Comparison of ENCODE assay signal across 1 cellular context in the genomic region with DNA sequence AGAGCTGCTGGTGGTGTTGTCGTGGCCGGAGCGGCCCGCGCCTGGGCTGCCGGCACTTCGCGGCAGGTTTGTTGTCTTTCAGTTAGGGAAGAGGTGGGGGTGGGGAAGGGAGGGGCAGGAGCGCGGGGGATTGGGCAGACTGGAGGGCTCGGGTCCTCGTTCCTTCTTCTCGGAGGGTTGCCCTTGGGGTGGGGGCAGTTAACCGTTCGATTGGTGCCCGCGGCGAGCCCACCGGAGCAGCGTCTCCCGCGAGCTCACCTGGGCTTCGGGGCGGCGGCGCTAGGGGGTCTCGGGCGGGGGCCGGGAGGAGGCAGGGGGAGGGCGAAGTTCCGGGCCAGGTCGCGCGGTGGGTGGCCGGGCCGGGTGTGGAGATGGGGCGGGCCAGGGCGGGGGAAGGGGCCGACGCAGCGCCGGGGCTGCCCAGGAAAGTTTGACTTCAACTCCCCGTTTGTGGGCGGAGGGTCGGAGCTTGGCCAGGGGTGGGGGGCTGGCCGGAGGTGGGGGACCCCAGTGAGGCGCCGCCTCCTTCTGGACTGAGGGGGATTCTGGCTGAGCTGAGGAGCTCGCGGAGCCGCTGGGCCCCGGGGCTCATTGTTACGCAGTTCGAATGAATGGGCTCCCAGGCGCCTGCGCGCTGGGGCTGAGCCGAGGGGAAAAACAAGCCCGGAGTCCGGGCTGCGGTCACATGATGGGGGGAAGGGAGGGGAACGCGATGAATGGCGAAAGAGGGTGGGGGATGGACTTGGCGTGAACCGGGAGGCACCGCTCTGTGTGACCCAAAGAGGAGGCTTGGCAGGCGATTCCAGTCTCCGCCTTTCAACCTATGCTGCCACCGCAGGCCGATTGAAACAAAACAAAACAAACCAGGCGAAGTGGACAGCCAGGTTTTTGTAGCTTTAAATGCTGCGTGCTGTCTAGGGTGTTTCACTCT.
A peak's percentile ranks its signal among the peaks of the same experiment; 100 is the strongest.
TF ChIP-seq lines count a peak whose summit lies in the region.

No MANE protein-coding gene starts in this region.

TF ChIP-seq in GM12878, 131 proteins besides CTCF, POLR2A, EP300 and RAD21 (continued from another document and continues in another):
- TF ChIP-seq, protein P1, sequence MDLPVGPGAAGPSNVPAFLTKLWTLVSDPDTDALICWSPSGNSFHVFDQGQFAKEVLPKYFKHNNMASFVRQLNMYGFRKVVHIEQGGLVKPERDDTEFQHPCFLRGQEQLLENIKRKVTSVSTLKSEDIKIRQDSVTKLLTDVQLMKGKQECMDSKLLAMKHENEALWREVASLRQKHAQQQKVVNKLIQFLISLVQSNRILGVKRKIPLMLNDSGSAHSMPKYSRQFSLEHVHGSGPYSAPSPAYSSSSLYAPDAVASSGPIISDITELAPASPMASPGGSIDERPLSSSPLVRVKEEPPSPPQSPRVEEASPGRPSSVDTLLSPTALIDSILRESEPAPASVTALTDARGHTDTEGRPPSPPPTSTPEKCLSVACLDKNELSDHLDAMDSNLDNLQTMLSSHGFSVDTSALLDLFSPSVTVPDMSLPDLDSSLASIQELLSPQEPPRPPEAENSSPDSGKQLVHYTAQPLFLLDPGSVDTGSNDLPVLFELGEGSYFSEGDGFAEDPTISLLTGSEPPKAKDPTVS (IDR thresholded peaks at IDR 0.05; ENCODE audit: low read depth, low read length): no peak
- TF ChIP-seq RELA (IDR thresholded peaks at IDR 0.05; ENCODE audit: borderline replicate concordance, partially characterized antibody): peak; percentile 52
- no peak for TF ChIP-seq ATF2 (IDR thresholded peaks at IDR 0.05; ENCODE audit: low read length)
- TF ChIP-seq RUNX3 (IDR thresholded peaks at IDR 0.05; ENCODE audit: low read length): peak; percentile 88
- TF ChIP-seq PAX8 (IDR thresholded peaks at IDR 0.05): no peak
- TF ChIP-seq FOS (IDR thresholded peaks at IDR 0.05; ENCODE audit: borderline replicate concordance, extremely low read depth, insufficient read length): no peak
- TF ChIP-seq RB1 (IDR thresholded peaks at IDR 0.05; ENCODE audit: borderline replicate concordance): no peak
- TF ChIP-seq, protein P2, sequence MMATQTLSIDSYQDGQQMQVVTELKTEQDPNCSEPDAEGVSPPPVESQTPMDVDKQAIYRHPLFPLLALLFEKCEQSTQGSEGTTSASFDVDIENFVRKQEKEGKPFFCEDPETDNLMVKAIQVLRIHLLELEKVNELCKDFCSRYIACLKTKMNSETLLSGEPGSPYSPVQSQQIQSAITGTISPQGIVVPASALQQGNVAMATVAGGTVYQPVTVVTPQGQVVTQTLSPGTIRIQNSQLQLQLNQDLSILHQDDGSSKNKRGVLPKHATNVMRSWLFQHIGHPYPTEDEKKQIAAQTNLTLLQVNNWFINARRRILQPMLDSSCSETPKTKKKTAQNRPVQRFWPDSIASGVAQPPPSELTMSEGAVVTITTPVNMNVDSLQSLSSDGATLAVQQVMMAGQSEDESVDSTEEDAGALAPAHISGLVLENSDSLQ (IDR thresholded peaks at IDR 0.05): no peak
- TF ChIP-seq SMAD5 (IDR thresholded peaks at IDR 0.05; ENCODE audit: low read depth): no peak
- TF ChIP-seq POLR2AphosphoS5 (IDR thresholded peaks at IDR 0.05; ENCODE audit: low read length): peak; percentile 81; the same call in 1 of the 2 replicates
- TF ChIP-seq MEF2A (IDR thresholded peaks at IDR 0.05; ENCODE audit: insufficient read depth, low read depth, low read length): no peak
- TF ChIP-seq WRNIP1 (IDR thresholded peaks at IDR 0.05; ENCODE audit: borderline replicate concordance, low read depth, low read length): no peak; the same call in 1 of the 2 replicates
- peak; percentile 71; the same call in 1 of the 2 replicates for TF ChIP-seq IRF4 (IDR thresholded peaks at IDR 0.05; ENCODE audit: low read depth, low read length)
- no peak for TF ChIP-seq SPI1 (IDR thresholded peaks at IDR 0.05; ENCODE audit: borderline replicate concordance, insufficient read depth, low read depth, low read length)
- TF ChIP-seq NKRF (conservative IDR thresholded peaks at IDR 0.05): peak; percentile 73
- TF ChIP-seq CREM (IDR thresholded peaks at IDR 0.05; ENCODE audit: low read depth): peak; percentile 50; the same call in 1 of the 2 replicates
- TF ChIP-seq, protein P3, sequence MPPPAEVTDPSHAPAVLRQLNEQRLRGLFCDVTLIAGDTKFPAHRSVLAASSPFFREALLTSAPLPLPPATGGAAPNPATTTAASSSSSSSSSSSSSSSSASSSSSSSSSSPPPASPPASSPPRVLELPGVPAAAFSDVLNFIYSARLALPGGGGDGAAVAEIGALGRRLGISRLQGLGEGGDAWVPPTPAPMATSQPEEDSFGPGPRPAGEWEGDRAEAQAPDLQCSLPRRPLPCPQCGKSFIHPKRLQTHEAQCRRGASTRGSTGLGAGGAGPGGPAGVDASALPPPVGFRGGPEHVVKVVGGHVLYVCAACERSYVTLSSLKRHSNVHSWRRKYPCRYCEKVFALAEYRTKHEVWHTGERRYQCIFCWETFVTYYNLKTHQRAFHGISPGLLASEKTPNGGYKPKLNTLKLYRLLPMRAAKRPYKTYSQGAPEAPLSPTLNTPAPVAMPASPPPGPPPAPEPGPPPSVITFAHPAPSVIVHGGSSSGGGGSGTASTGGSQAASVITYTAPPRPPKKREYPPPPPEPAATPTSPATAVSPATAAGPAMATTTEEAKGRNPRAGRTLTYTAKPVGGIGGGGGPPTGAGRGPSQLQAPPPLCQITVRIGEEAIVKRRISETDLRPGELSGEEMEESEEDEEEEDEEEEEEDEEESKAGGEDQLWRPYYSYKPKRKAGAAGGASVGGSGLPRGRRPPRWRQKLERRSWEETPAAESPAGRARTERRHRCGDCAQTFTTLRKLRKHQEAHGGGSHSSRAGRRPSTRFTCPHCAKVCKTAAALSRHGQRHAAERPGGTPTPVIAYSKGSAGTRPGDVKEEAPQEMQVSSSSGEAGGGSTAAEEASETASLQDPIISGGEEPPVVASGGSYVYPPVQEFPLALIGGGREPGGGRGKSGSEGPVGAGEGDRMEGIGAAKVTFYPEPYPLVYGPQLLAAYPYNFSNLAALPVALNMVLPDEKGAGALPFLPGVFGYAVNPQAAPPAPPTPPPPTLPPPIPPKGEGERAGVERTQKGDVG (CRISPR knock-in tag; IDR thresholded peaks at IDR 0.05): no peak
- TF ChIP-seq CHD2 (IDR thresholded peaks at IDR 0.05; ENCODE audit: borderline replicate concordance, low read depth, low read length): peak; percentile 96
- TF ChIP-seq RCOR1 (conservative IDR thresholded peaks at IDR 0.05; ENCODE audit: low read depth, low read length): no peak
- 0 out of 2 replicates have a peak, but pooled peaks have one; percentile 11 for TF ChIP-seq JUND (IDR thresholded peaks at IDR 0.05; ENCODE audit: low read depth, low read length)
- TF ChIP-seq TARDBP (IDR thresholded peaks at IDR 0.05; ENCODE audit: borderline replicate concordance): no peak; the same call in 1 of the 2 replicates
- no peak for TF ChIP-seq ASH2L (IDR thresholded peaks at IDR 0.05; ENCODE audit: borderline replicate concordance, low read depth)
- TF ChIP-seq YBX1 (IDR thresholded peaks at IDR 0.05): no peak
- TF ChIP-seq YY1 (IDR thresholded peaks at IDR 0.05; ENCODE audit: low read depth, low read length): peak; percentile 80
- no peak for TF ChIP-seq SREBF1 (IDR thresholded peaks at IDR 0.05; ENCODE audit: low read length)
- TF ChIP-seq SUZ12 (IDR thresholded peaks at IDR 0.05; ENCODE audit: unreplicated experiment): no peak
- TF ChIP-seq NFIC (IDR thresholded peaks at IDR 0.05; ENCODE audit: low read depth, low read length): peak; percentile 49; the same call in 1 of the 2 replicates
- TF ChIP-seq CREB1 (IDR thresholded peaks at IDR 0.05; ENCODE audit: low read depth): peak; percentile 60
- TF ChIP-seq ZNF274 (IDR thresholded peaks at IDR 0.05; ENCODE audit: insufficient read depth, insufficient read length): no peak
- TF ChIP-seq TCF7 (IDR thresholded peaks at IDR 0.05; ENCODE audit: borderline replicate concordance): no peak
- TF ChIP-seq, protein P4, sequence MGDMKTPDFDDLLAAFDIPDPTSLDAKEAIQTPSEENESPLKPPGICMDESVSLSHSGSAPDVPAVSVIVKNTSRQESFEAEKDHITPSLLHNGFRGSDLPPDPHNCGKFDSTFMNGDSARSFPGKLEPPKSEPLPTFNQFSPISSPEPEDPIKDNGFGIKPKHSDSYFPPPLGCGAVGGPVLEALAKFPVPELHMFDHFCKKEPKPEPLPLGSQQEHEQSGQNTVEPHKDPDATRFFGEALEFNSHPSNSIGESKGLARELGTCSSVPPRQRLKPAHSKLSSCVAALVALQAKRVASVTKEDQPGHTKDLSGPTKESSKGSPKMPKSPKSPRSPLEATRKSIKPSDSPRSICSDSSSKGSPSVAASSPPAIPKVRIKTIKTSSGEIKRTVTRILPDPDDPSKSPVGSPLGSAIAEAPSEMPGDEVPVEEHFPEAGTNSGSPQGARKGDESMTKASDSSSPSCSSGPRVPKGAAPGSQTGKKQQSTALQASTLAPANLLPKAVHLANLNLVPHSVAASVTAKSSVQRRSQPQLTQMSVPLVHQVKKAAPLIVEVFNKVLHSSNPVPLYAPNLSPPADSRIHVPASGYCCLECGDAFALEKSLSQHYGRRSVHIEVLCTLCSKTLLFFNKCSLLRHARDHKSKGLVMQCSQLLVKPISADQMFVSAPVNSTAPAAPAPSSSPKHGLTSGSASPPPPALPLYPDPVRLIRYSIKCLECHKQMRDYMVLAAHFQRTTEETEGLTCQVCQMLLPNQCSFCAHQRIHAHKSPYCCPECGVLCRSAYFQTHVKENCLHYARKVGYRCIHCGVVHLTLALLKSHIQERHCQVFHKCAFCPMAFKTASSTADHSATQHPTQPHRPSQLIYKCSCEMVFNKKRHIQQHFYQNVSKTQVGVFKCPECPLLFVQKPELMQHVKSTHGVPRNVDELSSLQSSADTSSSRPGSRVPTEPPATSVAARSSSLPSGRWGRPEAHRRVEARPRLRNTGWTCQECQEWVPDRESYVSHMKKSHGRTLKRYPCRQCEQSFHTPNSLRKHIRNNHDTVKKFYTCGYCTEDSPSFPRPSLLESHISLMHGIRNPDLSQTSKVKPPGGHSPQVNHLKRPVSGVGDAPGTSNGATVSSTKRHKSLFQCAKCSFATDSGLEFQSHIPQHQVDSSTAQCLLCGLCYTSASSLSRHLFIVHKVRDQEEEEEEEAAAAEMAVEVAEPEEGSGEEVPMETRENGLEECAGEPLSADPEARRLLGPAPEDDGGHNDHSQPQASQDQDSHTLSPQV (IDR thresholded peaks at IDR 0.05): no peak
- TF ChIP-seq STAT3 (IDR thresholded peaks at IDR 0.05; ENCODE audit: low read depth, low read length): 0 out of 2 replicates have a peak, but pooled peaks have one; percentile 21
- peak; percentile 87 for TF ChIP-seq NBN (IDR thresholded peaks at IDR 0.05)
- TF ChIP-seq DPF2 (IDR thresholded peaks at IDR 0.05): peak; percentile 58; the same call in 1 of the 2 replicates
- TF ChIP-seq BHLHE40 (IDR thresholded peaks at IDR 0.05; ENCODE audit: borderline replicate concordance in 1 of 2, low read depth in 2 of 2, low read length in 1 of 2): peak; percentile 83 to 86
- TF ChIP-seq ZNF384 (IDR thresholded peaks at IDR 0.05; ENCODE audit: borderline replicate concordance, low read depth, low read length): no peak
- no peak for TF ChIP-seq EGR1 (IDR thresholded peaks at IDR 0.05; ENCODE audit: borderline replicate concordance in 1 of 2, low read depth in 2 of 2, low read length in 2 of 2)
- no peak for TF ChIP-seq CBX5 (IDR thresholded peaks at IDR 0.05; ENCODE audit: low read depth)
- TF ChIP-seq, protein P5, sequence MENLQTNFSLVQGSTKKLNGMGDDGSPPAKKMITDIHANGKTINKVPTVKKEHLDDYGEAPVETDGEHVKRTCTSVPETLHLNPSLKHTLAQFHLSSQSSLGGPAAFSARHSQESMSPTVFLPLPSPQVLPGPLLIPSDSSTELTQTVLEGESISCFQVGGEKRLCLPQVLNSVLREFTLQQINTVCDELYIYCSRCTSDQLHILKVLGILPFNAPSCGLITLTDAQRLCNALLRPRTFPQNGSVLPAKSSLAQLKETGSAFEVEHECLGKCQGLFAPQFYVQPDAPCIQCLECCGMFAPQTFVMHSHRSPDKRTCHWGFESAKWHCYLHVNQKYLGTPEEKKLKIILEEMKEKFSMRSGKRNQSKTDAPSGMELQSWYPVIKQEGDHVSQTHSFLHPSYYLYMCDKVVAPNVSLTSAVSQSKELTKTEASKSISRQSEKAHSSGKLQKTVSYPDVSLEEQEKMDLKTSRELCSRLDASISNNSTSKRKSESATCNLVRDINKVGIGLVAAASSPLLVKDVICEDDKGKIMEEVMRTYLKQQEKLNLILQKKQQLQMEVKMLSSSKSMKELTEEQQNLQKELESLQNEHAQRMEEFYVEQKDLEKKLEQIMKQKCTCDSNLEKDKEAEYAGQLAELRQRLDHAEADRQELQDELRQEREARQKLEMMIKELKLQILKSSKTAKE (IDR thresholded peaks at IDR 0.05; ENCODE audit: low read depth, poor library complexity, severe bottlenecking): peak; percentile 62
- peak; percentile 34 for TF ChIP-seq SMAD1 (IDR thresholded peaks at IDR 0.05; ENCODE audit: low read depth, partially characterized antibody)
- TF ChIP-seq TCF12 (IDR thresholded peaks at IDR 0.05; ENCODE audit: low read depth, low read length): peak; percentile 74; the same call in 1 of the 2 replicates
- no peak for TF ChIP-seq ZBED1 (IDR thresholded peaks at IDR 0.05; ENCODE audit: borderline replicate concordance)
